1 cellular context compared by ENCODE assay signal in genomic region chr10:70482982-70483760, GRCh38.
TF ChIP-seq lines count a peak whose summit lies in the region.

No MANE protein-coding gene starts in this region.

TF ChIP-seq in GM23338, 12 proteins besides CTCF, POLR2A, EP300 and RAD21:
- no peak for TF ChIP-seq EZH2phosphoT487 (IDR thresholded peaks at IDR 0.05; ENCODE audit: unreplicated experiment)
TF ChIP-seq in GM23338: peak in this region for 0.
